Comparison of ENCODE assay signal across 10 cellular contexts in genomic region chr2:20013061-20013721, GRCh38. TPM values are rescaled to one million over a fixed set of nuclear protein-coding genes. Genes with fewer than 3 reads are reported as not detected.
A peak's percentile ranks its signal among the peaks of the same experiment; 100 is the strongest.
DNase-seq lines count a peak whose midpoint lies in the region; ATAC-seq, FAIRE-seq and TF ChIP-seq lines count a peak whose summit lies in the region.
"Had no signal": no experiment of that assay in that cellular context is flagged by ENCODE, and none has a peak within 500 bp of the region (broad histone marks: within the 10 kb centered on the region; RNA-seq: fewer than 3 reads in every experiment).

No MANE protein-coding gene starts in this region.

- peaks cover 28% of the 10 kb centered on the region for H3K27me3 ChIP-seq in CD4-positive, alpha-beta T cell (ENCODE audit: control insufficient read depth, insufficient read depth, low read length)
- no peaks in the 10 kb centered on the region for H3K27me3 ChIP-seq in SJSA1 (replicated peaks)
- peaks cover 4% of the 10 kb centered on the region for H3K27me3 ChIP-seq in neuron (ENCODE audit: insufficient read depth, low read length)

- H3K27ac Mint-ChIP-seq in CD4-positive, alpha-beta T cell = no peak overlapping the region

- no peak for FAIRE-seq in frontal cortex (lab: Jason Lieb, UNC)
- FAIRE-seq: GM18507 had no signal

- H3K36me3 ChIP-seq in SJSA1 (no peaks in the 10 kb centered on the region), neuron (ENCODE audit: insufficient read depth, low read length) (no peaks in the 10 kb centered on the region)

- H3K27ac ChIP-seq in CD4-positive, alpha-beta T cell (ENCODE audit: low read depth, low read length) = no peak overlapping the region
- H3K27ac ChIP-seq in SJSA1 = peak overlapping the region; percentile 65

- peak overlapping the region; percentile 25 for H3K4me3 Mint-ChIP-seq in CD4-positive, alpha-beta T cell

- H3K36me3 Mint-ChIP-seq in CD4-positive, alpha-beta T cell (ENCODE audit: low read depth) = no peaks in the 10 kb centered on the region

- H3K9me3 Mint-ChIP-seq in CD4-positive, alpha-beta T cell = no peaks in the 10 kb centered on the region

- intact Hi-C loops in CD4-positive, alpha-beta T cell (cut with DNase I, micrococcal nuclease) = no loop called here

- H2AFZ ChIP-seq in neuron (ENCODE audit: low read depth, low read length) = peak overlapping the region; percentile 100

- CTCF ChIA-PET in CD4-positive, alpha-beta T cell (lab: Charles Lee) = no interaction called here

- H3K4me1 ChIP-seq in SJSA1 (replicated peaks) (peaks cover 17% of the 10 kb centered on the region), neuron (ENCODE audit: insufficient read depth, low read length) (peaks cover 12% of the 10 kb centered on the region)

- no peak for ATAC-seq in CD4-positive, alpha-beta T cell (ENCODE audit: poor library complexity)
- no peak for ATAC-seq in HG02678 (IDR thresholded peaks at IDR 0.05; ENCODE audit: unreplicated experiment)

- TF ChIP-seq CTCF in CD4-positive, alpha-beta T cell (IDR thresholded peaks at IDR 0.05) = no peak
- TF ChIP-seq CTCF in fibroblast of mammary gland (conservative IDR thresholded peaks at IDR 0.05; ENCODE audit: control insufficient read depth, insufficient read depth, low read depth, low read length) = no peak

- DNase-seq in CD4-positive, alpha-beta T cell = no peak
- DNase-seq in SJSA1 (ENCODE audit: low read depth in 1 of 2, low spot score in 2 of 2) = no peak
- no peak for DNase-seq in fibroblast of mammary gland (ENCODE audit: low read depth)
- DNase-seq in HuH-7.5 (ENCODE audit: low spot score) = no peak
- DNase-seq in activated CD8-positive, alpha-beta memory T cell treated with anti-CD3 and anti-CD28 coated beads, Interleukin-2, amount 50 U/mL, for 48 hours = no peak
- no peak for DNase-seq in frontal cortex (ENCODE audit: low spot score in 2 of 2)
- DNase-seq: NCI-H1694 treated with DMSO at 0.1 percent for 48 hours had no signal

- POLR2A ChIA-PET in CD4-positive, alpha-beta T cell (lab: Charles Lee) = interaction anchor here (0.6 kb wide), 1 partner anchor 39 kb away, joined by 3 read pairs; no protein-coding TSS in a partner anchor

- H3K9me3 ChIP-seq in CD4-positive, alpha-beta T cell (ENCODE audit: control insufficient read depth, low read length) = no peaks in the 10 kb centered on the region
- H3K9me3 ChIP-seq in SJSA1 (replicated peaks) = no peaks in the 10 kb centered on the region
- H3K9me3 ChIP-seq in neuron (ENCODE audit: low read length) = peaks cover 3% of the 10 kb centered on the region

- peaks cover 14% of the 10 kb centered on the region for H3K4me1 Mint-ChIP-seq in CD4-positive, alpha-beta T cell (ENCODE audit: low read depth)

- H3K4me3 ChIP-seq in SJSA1 = peak overlapping the region; percentile 46
- H3K4me3 ChIP-seq in fibroblast of mammary gland (ENCODE audit: control insufficient read depth, low read depth, low read length) = peak overlapping the region; percentile 23
- peak overlapping the region; percentile 70 for H3K4me3 ChIP-seq in neuron (ENCODE audit: low read length)

- H3K27me3 Mint-ChIP-seq in CD4-positive, alpha-beta T cell = peaks cover 58% of the 10 kb centered on the region

RNA-seq across cellular contexts. Expression of gene MATN3, which starts 0.7 kb away (rescaled TPM):
- total RNA-seq in CD4-positive, alpha-beta T cell = not detected
- total RNA-seq in SJSA1 (2014; rRNA removed; shearing (Covaris generic)) = 2.9 and 4.3 TPM in 2 replicates
- total RNA-seq in frontal cortex = 1.6 TPM

RNA-seq across cellular contexts. Expression of gene WDR35, which starts 23.3 kb away (rescaled TPM):
- 1 to 10 TPM; 2.8 to 3.2 TPM for total RNA-seq in CD4-positive, alpha-beta T cell
- 7.9 and 9.4 TPM in 2 replicates for total RNA-seq in SJSA1 (2014; rRNA removed; shearing (Covaris generic))
- 25.7 TPM for total RNA-seq in frontal cortex

RNA-seq across cellular contexts. Expression of gene LAPTM4A, which starts 38.2 kb away (rescaled TPM):
- total RNA-seq in CD4-positive, alpha-beta T cell = 10 to 100 TPM; 59.4 to 62.0 TPM
- 161 and 214 TPM in 2 replicates for total RNA-seq in SJSA1 (2014; rRNA removed; shearing (Covaris generic))
- 92.9 TPM for total RNA-seq in frontal cortex
